1 cellular context compared by ENCODE assay signal in the genomic region with DNA sequence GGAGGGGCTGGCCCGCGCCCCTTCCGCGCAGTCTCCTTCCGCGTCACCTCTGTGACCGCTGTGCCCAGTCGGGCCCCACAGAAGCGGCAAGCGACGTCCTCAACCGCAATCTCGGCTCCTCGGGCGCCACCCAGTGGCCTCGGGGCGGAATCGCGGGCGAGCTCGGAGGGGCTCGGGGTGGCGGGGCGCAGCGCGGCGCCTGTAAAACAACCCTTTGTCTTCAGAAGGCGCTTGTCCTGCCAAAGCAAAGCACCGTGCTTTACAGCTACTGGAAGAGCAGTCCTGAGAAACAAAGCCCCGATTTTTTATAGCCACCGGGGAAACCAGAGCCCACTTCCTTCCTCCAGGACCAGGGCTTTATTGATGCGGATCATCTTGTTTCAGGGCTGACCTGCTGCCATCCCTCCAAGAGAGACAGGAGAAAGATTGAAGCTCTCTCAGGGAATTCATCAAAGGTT.
TF ChIP-seq lines count a peak whose summit lies in the region.

No MANE protein-coding gene starts in this region.

TF ChIP-seq in K562, 482 proteins besides CTCF, POLR2A, EP300 and RAD21 (continued from another document and continues in another):
- TF ChIP-seq, protein P1, sequence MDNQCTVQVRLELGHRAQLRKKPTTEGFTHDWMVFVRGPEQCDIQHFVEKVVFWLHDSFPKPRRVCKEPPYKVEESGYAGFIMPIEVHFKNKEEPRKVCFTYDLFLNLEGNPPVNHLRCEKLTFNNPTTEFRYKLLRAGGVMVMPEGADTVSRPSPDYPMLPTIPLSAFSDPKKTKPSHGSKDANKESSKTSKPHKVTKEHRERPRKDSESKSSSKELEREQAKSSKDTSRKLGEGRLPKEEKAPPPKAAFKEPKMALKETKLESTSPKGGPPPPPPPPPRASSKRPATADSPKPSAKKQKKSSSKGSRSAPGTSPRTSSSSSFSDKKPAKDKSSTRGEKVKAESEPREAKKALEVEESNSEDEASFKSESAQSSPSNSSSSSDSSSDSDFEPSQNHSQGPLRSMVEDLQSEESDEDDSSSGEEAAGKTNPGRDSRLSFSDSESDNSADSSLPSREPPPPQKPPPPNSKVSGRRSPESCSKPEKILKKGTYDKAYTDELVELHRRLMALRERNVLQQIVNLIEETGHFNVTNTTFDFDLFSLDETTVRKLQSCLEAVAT (IDR thresholded peaks at IDR 0.05), result no peak; a peak in 1 of 4 replicates
- no peak for TF ChIP-seq SIN3B (IDR thresholded peaks at IDR 0.05; ENCODE audit: low read depth)
- no peak for TF ChIP-seq CEBPG (CRISPR knock-in tag; IDR thresholded peaks at IDR 0.05)
- TF ChIP-seq CEBPG (tag; conservative IDR thresholded peaks at IDR 0.05 in 1 of 2, IDR thresholded peaks at IDR 0.05 in 1 of 2), result no peak
- TF ChIP-seq ATF1 (CRISPR knock-in tag; IDR thresholded peaks at IDR 0.05), result no peak
- TF ChIP-seq ATF1 (tag; IDR thresholded peaks at IDR 0.05), result peak; percentile 48; the same call in 1 of the 2 replicates
- TF ChIP-seq NRF1 (conservative IDR thresholded peaks at IDR 0.05 in 1 of 2, IDR thresholded peaks at IDR 0.05 in 1 of 2), result peak; percentile 3 to 29; a peak in 2 of 4 replicates
- TF ChIP-seq, protein P2, sequence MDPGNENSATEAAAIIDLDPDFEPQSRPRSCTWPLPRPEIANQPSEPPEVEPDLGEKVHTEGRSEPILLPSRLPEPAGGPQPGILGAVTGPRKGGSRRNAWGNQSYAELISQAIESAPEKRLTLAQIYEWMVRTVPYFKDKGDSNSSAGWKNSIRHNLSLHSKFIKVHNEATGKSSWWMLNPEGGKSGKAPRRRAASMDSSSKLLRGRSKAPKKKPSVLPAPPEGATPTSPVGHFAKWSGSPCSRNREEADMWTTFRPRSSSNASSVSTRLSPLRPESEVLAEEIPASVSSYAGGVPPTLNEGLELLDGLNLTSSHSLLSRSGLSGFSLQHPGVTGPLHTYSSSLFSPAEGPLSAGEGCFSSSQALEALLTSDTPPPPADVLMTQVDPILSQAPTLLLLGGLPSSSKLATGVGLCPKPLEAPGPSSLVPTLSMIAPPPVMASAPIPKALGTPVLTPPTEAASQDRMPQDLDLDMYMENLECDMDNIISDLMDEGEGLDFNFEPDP (CRISPR knock-in tag; IDR thresholded peaks at IDR 0.05), result no peak
- TF ChIP-seq, protein P3, sequence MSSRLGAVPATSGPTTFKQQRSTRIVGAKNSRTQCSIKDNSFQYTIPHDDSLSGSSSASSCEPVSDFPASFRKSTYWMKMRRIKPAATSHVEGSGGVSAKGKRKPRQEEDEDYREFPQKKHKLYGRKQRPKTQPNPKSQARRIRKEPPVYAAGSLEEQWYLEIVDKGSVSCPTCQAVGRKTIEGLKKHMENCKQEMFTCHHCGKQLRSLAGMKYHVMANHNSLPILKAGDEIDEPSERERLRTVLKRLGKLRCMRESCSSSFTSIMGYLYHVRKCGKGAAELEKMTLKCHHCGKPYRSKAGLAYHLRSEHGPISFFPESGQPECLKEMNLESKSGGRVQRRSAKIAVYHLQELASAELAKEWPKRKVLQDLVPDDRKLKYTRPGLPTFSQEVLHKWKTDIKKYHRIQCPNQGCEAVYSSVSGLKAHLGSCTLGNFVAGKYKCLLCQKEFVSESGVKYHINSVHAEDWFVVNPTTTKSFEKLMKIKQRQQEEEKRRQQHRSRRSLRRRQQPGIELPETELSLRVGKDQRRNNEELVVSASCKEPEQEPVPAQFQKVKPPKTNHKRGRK (tag; IDR thresholded peaks at IDR 0.05), result no peak
- TF ChIP-seq ELF1 (tag; IDR thresholded peaks at IDR 0.05), result no peak
- TF ChIP-seq C11orf30 (IDR thresholded peaks at IDR 0.05; ENCODE audit: low read depth), result no peak
- TF ChIP-seq ESRRA (IDR thresholded peaks at IDR 0.05; ENCODE audit: borderline replicate concordance, low read depth), result peak; percentile 84; the same call in 1 of the 2 replicates
- TF ChIP-seq CREB1 (IDR thresholded peaks at IDR 0.05), result peak; percentile 49; the same call in 1 of the 2 replicates
- no peak for TF ChIP-seq CREB1 (CRISPR knock-in tag; IDR thresholded peaks at IDR 0.05)
- peak; percentile 57 for TF ChIP-seq POLR2G (IDR thresholded peaks at IDR 0.05; ENCODE audit: low read depth, low read length)
- TF ChIP-seq ZNF232 (CRISPR knock-in tag; IDR thresholded peaks at IDR 0.05), result no peak
- no peak for TF ChIP-seq CSDE1 (IDR thresholded peaks at IDR 0.05)
- TF ChIP-seq, protein P4, sequence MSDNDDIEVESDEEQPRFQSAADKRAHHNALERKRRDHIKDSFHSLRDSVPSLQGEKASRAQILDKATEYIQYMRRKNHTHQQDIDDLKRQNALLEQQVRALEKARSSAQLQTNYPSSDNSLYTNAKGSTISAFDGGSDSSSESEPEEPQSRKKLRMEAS (CRISPR knock-in tag; IDR thresholded peaks at IDR 0.05), result peak; percentile 36; the same call in 1 of the 2 replicates
- TF ChIP-seq, protein P5, sequence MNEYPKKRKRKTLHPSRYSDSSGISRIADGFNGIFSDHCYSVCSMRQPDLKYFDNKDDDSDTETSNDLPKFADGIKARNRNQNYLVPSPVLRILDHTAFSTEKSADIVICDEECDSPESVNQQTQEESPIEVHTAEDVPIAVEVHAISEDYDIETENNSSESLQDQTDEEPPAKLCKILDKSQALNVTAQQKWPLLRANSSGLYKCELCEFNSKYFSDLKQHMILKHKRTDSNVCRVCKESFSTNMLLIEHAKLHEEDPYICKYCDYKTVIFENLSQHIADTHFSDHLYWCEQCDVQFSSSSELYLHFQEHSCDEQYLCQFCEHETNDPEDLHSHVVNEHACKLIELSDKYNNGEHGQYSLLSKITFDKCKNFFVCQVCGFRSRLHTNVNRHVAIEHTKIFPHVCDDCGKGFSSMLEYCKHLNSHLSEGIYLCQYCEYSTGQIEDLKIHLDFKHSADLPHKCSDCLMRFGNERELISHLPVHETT (CRISPR knock-in tag; conservative IDR thresholded peaks at IDR 0.05 in 1 of 2, IDR thresholded peaks at IDR 0.05 in 1 of 2), result no peak
- TF ChIP-seq CBX1 (IDR thresholded peaks at IDR 0.05; ENCODE audit: low read depth), result 0 out of 2 replicates have a peak, but pooled peaks have one; percentile 45
- TF ChIP-seq POU5F1 (IDR thresholded peaks at IDR 0.05; ENCODE audit: borderline replicate concordance, low read depth, low read length, partially characterized antibody), result no peak
- TF ChIP-seq ZNF165 (CRISPR knock-in tag; IDR thresholded peaks at IDR 0.05; ENCODE audit: borderline replicate concordance), result no peak
- no peak for TF ChIP-seq RFX7 (CRISPR knock-in tag; IDR thresholded peaks at IDR 0.05)
- TF ChIP-seq, protein P6, sequence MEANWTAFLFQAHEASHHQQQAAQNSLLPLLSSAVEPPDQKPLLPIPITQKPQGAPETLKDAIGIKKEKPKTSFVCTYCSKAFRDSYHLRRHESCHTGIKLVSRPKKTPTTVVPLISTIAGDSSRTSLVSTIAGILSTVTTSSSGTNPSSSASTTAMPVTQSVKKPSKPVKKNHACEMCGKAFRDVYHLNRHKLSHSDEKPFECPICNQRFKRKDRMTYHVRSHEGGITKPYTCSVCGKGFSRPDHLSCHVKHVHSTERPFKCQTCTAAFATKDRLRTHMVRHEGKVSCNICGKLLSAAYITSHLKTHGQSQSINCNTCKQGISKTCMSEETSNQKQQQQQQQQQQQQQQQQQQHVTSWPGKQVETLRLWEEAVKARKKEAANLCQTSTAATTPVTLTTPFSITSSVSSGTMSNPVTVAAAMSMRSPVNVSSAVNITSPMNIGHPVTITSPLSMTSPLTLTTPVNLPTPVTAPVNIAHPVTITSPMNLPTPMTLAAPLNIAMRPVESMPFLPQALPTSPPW (CRISPR knock-in tag; IDR thresholded peaks at IDR 0.05), result peak; percentile 47; the same call in 1 of the 2 replicates
- TF ChIP-seq ZNF764 (CRISPR knock-in tag; IDR thresholded peaks at IDR 0.05; ENCODE audit: low read depth), result no peak
- no peak for TF ChIP-seq PHTF2 (CRISPR knock-in tag; IDR thresholded peaks at IDR 0.05)
- TF ChIP-seq NFIX (CRISPR knock-in tag; IDR thresholded peaks at IDR 0.05; ENCODE audit: low read depth), result no peak
- TF ChIP-seq, protein P7, sequence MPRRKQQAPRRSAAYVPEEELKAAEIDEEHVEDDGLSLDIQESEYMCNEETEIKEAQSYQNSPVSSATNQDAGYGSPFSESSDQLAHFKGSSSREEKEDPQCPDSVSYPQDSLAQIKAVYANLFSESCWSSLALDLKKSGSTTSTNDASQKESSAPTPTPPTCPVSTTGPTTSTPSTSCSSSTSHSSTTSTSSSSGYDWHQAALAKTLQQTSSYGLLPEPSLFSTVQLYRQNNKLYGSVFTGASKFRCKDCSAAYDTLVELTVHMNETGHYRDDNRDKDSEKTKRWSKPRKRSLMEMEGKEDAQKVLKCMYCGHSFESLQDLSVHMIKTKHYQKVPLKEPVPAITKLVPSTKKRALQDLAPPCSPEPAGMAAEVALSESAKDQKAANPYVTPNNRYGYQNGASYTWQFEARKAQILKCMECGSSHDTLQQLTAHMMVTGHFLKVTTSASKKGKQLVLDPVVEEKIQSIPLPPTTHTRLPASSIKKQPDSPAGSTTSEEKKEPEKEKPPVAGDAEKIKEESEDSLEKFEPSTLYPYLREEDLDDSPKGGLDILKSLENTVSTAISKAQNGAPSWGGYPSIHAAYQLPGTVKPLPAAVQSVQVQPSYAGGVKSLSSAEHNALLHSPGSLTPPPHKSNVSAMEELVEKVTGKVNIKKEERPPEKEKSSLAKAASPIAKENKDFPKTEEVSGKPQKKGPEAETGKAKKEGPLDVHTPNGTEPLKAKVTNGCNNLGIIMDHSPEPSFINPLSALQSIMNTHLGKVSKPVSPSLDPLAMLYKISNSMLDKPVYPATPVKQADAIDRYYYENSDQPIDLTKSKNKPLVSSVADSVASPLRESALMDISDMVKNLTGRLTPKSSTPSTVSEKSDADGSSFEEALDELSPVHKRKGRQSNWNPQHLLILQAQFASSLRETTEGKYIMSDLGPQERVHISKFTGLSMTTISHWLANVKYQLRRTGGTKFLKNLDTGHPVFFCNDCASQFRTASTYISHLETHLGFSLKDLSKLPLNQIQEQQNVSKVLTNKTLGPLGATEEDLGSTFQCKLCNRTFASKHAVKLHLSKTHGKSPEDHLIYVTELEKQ (CRISPR knock-in tag; IDR thresholded peaks at IDR 0.05), result no peak
- no peak for TF ChIP-seq SMARCA4 (IDR thresholded peaks at IDR 0.05)
- TF ChIP-seq, protein P8, sequence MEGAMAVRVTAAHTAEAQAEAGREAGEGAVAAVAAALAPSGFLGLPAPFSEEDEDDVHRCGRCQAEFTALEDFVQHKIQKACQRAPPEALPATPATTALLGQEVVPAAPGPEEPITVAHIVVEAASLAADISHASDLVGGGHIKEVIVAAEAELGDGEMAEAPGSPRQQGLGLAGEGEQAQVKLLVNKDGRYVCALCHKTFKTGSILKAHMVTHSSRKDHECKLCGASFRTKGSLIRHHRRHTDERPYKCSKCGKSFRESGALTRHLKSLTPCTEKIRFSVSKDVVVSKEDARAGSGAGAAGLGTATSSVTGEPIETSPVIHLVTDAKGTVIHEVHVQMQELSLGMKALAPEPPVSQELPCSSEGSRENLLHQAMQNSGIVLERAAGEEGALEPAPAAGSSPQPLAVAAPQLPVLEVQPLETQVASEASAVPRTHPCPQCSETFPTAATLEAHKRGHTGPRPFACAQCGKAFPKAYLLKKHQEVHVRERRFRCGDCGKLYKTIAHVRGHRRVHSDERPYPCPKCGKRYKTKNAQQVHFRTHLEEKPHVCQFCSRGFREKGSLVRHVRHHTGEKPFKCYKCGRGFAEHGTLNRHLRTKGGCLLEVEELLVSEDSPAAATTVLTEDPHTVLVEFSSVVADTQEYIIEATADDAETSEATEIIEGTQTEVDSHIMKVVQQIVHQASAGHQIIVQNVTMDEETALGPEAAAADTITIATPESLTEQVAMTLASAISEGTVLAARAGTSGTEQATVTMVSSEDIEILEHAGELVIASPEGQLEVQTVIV (CRISPR knock-in tag; IDR thresholded peaks at IDR 0.05; ENCODE audit: borderline replicate concordance), result no peak
- no peak for TF ChIP-seq ZNF57 (CRISPR knock-in tag; IDR thresholded peaks at IDR 0.05)
- TF ChIP-seq, protein P9, sequence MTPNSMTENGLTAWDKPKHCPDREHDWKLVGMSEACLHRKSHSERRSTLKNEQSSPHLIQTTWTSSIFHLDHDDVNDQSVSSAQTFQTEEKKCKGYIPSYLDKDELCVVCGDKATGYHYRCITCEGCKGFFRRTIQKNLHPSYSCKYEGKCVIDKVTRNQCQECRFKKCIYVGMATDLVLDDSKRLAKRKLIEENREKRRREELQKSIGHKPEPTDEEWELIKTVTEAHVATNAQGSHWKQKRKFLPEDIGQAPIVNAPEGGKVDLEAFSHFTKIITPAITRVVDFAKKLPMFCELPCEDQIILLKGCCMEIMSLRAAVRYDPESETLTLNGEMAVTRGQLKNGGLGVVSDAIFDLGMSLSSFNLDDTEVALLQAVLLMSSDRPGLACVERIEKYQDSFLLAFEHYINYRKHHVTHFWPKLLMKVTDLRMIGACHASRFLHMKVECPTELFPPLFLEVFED (CRISPR knock-in tag; conservative IDR thresholded peaks at IDR 0.05), result no peak
- TF ChIP-seq TBP (optimal IDR thresholded peaks at IDR 0.05; ENCODE audit: low read depth, low read length), result no peak
- TF ChIP-seq ARID2 (IDR thresholded peaks at IDR 0.05), result no peak
- no peak for TF ChIP-seq ZNF76 (CRISPR knock-in tag; IDR thresholded peaks at IDR 0.05; ENCODE audit: borderline replicate concordance)
- TF ChIP-seq, protein P10, sequence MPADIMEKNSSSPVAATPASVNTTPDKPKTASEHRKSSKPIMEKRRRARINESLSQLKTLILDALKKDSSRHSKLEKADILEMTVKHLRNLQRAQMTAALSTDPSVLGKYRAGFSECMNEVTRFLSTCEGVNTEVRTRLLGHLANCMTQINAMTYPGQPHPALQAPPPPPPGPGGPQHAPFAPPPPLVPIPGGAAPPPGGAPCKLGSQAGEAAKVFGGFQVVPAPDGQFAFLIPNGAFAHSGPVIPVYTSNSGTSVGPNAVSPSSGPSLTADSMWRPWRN (IDR thresholded peaks at IDR 0.05; ENCODE audit: low read depth), result no peak
- peak; percentile 89 for TF ChIP-seq CBFB (CRISPR knock-in tag; IDR thresholded peaks at IDR 0.05)
- TF ChIP-seq SNIP1 (IDR thresholded peaks at IDR 0.05; ENCODE audit: low read depth), result peak; percentile 78
- TF ChIP-seq CTBP1 (IDR thresholded peaks at IDR 0.05; ENCODE audit: borderline replicate concordance), result peak; percentile 50; the same call in 1 of the 2 replicates
- no peak for TF ChIP-seq CCAR2 (IDR thresholded peaks at IDR 0.05; ENCODE audit: low read depth, low read length)
- no peak for TF ChIP-seq ZKSCAN8 (CRISPR knock-in tag; IDR thresholded peaks at IDR 0.05)
- TF ChIP-seq, protein P11, sequence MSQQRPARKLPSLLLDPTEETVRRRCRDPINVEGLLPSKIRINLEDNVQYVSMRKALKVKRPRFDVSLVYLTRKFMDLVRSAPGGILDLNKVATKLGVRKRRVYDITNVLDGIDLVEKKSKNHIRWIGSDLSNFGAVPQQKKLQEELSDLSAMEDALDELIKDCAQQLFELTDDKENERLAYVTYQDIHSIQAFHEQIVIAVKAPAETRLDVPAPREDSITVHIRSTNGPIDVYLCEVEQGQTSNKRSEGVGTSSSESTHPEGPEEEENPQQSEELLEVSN (IDR thresholded peaks at IDR 0.05; ENCODE audit: borderline replicate concordance in 1 of 2, extremely low read depth in 1 of 2, insufficient read depth in 1 of 2, insufficient read length in 1 of 2, low read depth in 1 of 2, low read length in 1 of 2, poor library complexity in 1 of 2, severe bottlenecking in 1 of 2), result peak in 1 of 2 experiments; percentile 38
- TF ChIP-seq, protein P12, sequence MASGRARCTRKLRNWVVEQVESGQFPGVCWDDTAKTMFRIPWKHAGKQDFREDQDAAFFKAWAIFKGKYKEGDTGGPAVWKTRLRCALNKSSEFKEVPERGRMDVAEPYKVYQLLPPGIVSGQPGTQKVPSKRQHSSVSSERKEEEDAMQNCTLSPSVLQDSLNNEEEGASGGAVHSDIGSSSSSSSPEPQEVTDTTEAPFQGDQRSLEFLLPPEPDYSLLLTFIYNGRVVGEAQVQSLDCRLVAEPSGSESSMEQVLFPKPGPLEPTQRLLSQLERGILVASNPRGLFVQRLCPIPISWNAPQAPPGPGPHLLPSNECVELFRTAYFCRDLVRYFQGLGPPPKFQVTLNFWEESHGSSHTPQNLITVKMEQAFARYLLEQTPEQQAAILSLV (tag; IDR thresholded peaks at IDR 0.05), result no peak
- no peak for TF ChIP-seq LEF1 (IDR thresholded peaks at IDR 0.05)
- peak; percentile 46 for TF ChIP-seq JUND (IDR thresholded peaks at IDR 0.05; ENCODE audit: borderline replicate concordance, low read depth, low read length)
- TF ChIP-seq JUND (tag; IDR thresholded peaks at IDR 0.05; ENCODE audit: borderline replicate concordance, low read depth, low read length), result no peak
